In the genomic region with DNA sequence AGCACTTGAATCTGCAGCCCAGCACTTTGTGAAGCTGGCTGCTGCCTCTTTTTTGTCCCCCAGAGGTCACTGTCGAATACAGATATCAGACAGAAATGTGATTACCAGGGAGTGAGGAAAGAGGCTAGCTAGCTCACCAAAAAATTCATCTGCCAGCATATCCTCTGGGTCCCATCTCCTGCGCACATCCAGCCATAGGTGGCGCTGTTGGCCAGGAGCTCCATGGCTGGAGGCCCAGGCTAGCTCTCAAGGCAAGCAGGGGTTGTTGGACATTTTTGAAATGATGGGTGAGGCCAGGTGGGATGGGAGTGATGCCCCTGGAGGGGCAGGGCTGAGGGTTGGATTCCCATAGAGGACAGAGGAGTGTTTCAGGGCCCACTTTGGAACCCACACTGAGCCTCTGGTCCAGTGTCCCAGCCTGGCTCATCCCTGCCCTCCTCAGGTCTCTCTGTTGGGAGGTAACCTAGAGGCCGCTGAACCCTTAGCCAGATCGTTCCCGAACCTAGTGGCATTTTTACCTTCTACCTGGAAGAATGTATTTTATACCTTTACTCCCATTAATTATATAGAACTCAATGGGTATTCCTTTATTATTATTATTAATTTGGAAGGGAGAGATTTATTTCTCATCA, we compare ENCODE assay signal across 9 cellular contexts. TPM values are rescaled to one million over a fixed set of nuclear protein-coding genes. Genes with fewer than 3 reads are reported as not detected.
A peak's percentile ranks its signal among the peaks of the same experiment; 100 is the strongest.
DNase-seq lines count a peak whose midpoint lies in the region; FAIRE-seq and TF ChIP-seq lines count a peak whose summit lies in the region.
"Had no signal": no experiment of that assay in that cellular context is flagged by ENCODE, and none has a peak within 500 bp of the region (broad histone marks: within the 10 kb centered on the region; RNA-seq: fewer than 3 reads in every experiment).

No MANE protein-coding gene starts in this region.

- POLR2A ChIA-PET in RWPE1 (lab: Yijun Ruan, JAX; ENCODE audit: low non-redundant PET): no interaction called here

- H3K9me3 Mint-ChIP-seq in activated T-helper 2 cell treated with anti-CD3 and anti-CD28 coated beads, Interferon-gamma antibody, Interleukin-2, Interleukin-4, amounts not matched to agents 10 μg/mL and 5 μg/mL and 100 μg/mL, durations not matched to agents 14 hours and 24 hours and 36 hours: no peaks in the 10 kb centered on the region
- H3K9me3 Mint-ChIP-seq in type B pancreatic cell: no peaks in the 10 kb centered on the region
- H3K9me3 Mint-ChIP-seq: stimulated activated naive CD8-positive, alpha-beta T cell treated with anti-CD3 and anti-CD28 coated beads, Interleukin-15, Interleukin-2, amounts not matched to agents 100 ng/mL and 50 ng/mL, for 24 hours had no signal

- FAIRE-seq in GM12891 (lab: Jason Lieb, UNC): peak; percentile 97

- TF ChIP-seq CTCF in RWPE1 (conservative IDR thresholded peaks at IDR 0.05; ENCODE audit: low read depth) (peak; percentile 73), type B pancreatic cell (conservative IDR thresholded peaks at IDR 0.05) (peak; percentile 97)

- no peak overlapping the region for H3K27ac ChIP-seq in RWPE1

- peaks cover 7% of the 10 kb centered on the region for H3K36me3 Mint-ChIP-seq in activated T-helper 2 cell treated with anti-CD3 and anti-CD28 coated beads, Interferon-gamma antibody, Interleukin-2, Interleukin-4, amounts not matched to agents 10 μg/mL and 5 μg/mL and 100 μg/mL, durations not matched to agents 14 hours and 24 hours and 36 hours (ENCODE audit: low read depth)
- H3K36me3 Mint-ChIP-seq in type B pancreatic cell: peaks cover 4% of the 10 kb centered on the region

- TF ChIP-seq POLR2A in GM12891 (IDR thresholded peaks at IDR 0.05; ENCODE audit: low read depth, low read length): no peak

- intact Hi-C loops in activated T-helper 2 cell treated with anti-CD3 and anti-CD28 coated beads, Interferon-gamma antibody, Interleukin-2, Interleukin-4, amounts not matched to agents 10 μg/mL and 5 μg/mL and 100 μg/mL, durations not matched to agents 14 hours and 24 hours and 36 hours (cut with micrococcal nuclease): loop anchor here (1.0 to 10.0 kb wide), 2 partner anchors 102 to 177 kb away; no protein-coding TSS in a partner anchor

- no peaks in the 10 kb centered on the region for H3K27me3 Mint-ChIP-seq in activated T-helper 2 cell treated with anti-CD3 and anti-CD28 coated beads, Interferon-gamma antibody, Interleukin-2, Interleukin-4, amounts not matched to agents 10 μg/mL and 5 μg/mL and 100 μg/mL, durations not matched to agents 14 hours and 24 hours and 36 hours (ENCODE audit: low read depth)
- H3K27me3 Mint-ChIP-seq in type B pancreatic cell: no peaks in the 10 kb centered on the region
- H3K27me3 Mint-ChIP-seq: stimulated activated naive CD8-positive, alpha-beta T cell treated with anti-CD3 and anti-CD28 coated beads, Interleukin-15, Interleukin-2, amounts not matched to agents 100 ng/mL and 50 ng/mL, for 24 hours had no signal

- CTCF ChIA-PET in RWPE1 (lab: Yijun Ruan, JAX): interaction anchor here (0.5 to 2.9 kb wide), 13 partner anchors 10 to 389 kb away, joined by 3 to 18 read pairs (median 4); a partner anchor contains a TSS

- no peaks in the 10 kb centered on the region for H3K4me1 Mint-ChIP-seq in activated T-helper 2 cell treated with anti-CD3 and anti-CD28 coated beads, Interferon-gamma antibody, Interleukin-2, Interleukin-4, amounts not matched to agents 10 μg/mL and 5 μg/mL and 100 μg/mL, durations not matched to agents 14 hours and 24 hours and 36 hours (ENCODE audit: low read depth)
- no peaks in the 10 kb centered on the region for H3K4me1 Mint-ChIP-seq in type B pancreatic cell (ENCODE audit: unreplicated experiment)

- no peak overlapping the region for H3K27ac Mint-ChIP-seq in activated T-helper 2 cell treated with anti-CD3 and anti-CD28 coated beads, Interferon-gamma antibody, Interleukin-2, Interleukin-4, amounts not matched to agents 10 μg/mL and 5 μg/mL and 100 μg/mL, durations not matched to agents 14 hours and 24 hours and 36 hours
- H3K27ac Mint-ChIP-seq in type B pancreatic cell: no peak overlapping the region
- H3K27ac Mint-ChIP-seq: stimulated activated naive CD8-positive, alpha-beta T cell treated with anti-CD3 and anti-CD28 coated beads, Interleukin-15, Interleukin-2, amounts not matched to agents 100 ng/mL and 50 ng/mL, for 24 hours had no signal

- H3K4me3 Mint-ChIP-seq in activated T-helper 2 cell treated with anti-CD3 and anti-CD28 coated beads, Interferon-gamma antibody, Interleukin-2, Interleukin-4, amounts not matched to agents 10 μg/mL and 5 μg/mL and 100 μg/mL, durations not matched to agents 14 hours and 24 hours and 36 hours (ENCODE audit: low read depth): no peak overlapping the region
- no peak overlapping the region for H3K4me3 Mint-ChIP-seq in type B pancreatic cell
- H3K4me3 Mint-ChIP-seq: stimulated activated naive CD8-positive, alpha-beta T cell treated with anti-CD3 and anti-CD28 coated beads, Interleukin-15, Interleukin-2, amounts not matched to agents 100 ng/mL and 50 ng/mL, for 24 hours had no signal

- peak; percentile 68 for DNase-seq in A172 (ENCODE audit: low spot score)
- DNase-seq in GM12891 (ENCODE audit: insufficient read length, low spot score): peak; percentile 77
- DNase-seq in KG1 (lab: John Stamatoyannopoulos, UW): peak; percentile 3
- peak; percentile 77 for DNase-seq in RWPE1 (ENCODE audit: low spot score)
- peak; percentile 62 for DNase-seq in activated T-helper 2 cell treated with anti-CD3 and anti-CD28 coated beads, Interferon-gamma antibody, Interleukin-2, Interleukin-4, amounts not matched to agents 10 μg/mL and 5 μg/mL and 100 μg/mL, durations not matched to agents 14 hours and 24 hours and 36 hours (ENCODE audit: low spot score)
- peak; percentile 43 for DNase-seq in fibroblast of the conjunctiva (ENCODE audit: low read depth)
- peak; percentile 23 for DNase-seq in non-pigmented ciliary epithelial cell (ENCODE audit: low read depth)
- peak; percentile 82 for DNase-seq in type B pancreatic cell (ENCODE audit: extremely low spot score, unreplicated experiment)

TF ChIP-seq in GM12891, 5 proteins besides CTCF, POLR2A, EP300 and RAD21:
- TF ChIP-seq POLR2AphosphoS5 (IDR thresholded peaks at IDR 0.05; ENCODE audit: low read depth, low read length) (no peak), SPI1 (IDR thresholded peaks at IDR 0.05; ENCODE audit: low read depth, low read length) (no peak), TAF1 (IDR thresholded peaks at IDR 0.05; ENCODE audit: low read depth, low read length) (no peak), PAX5 (IDR thresholded peaks at IDR 0.05; ENCODE audit: insufficient read depth, low read length, severe bottlenecking) (no peak), POU2F2 (IDR thresholded peaks at IDR 0.05; ENCODE audit: low read depth, low read length) (no peak)
TF ChIP-seq in GM12891: peak in this region for 0.

RNA-seq across cellular contexts. Expression of a gene that starts 14.8 kb away (rescaled TPM):
- 83.0 and 92.8 TPM in 2 replicates for total RNA-seq in A172 (2014; rRNA removed; shearing (Covaris generic))
- polyA plus RNA-seq in GM12891 (2012; ENCODE audit: low read depth, missing spikeins): 34.5 TPM
- total RNA-seq in activated T-helper 2 cell treated with anti-CD3 and anti-CD28 coated beads, Interferon-gamma antibody, Interleukin-2, Interleukin-4, amounts not matched to agents 10 μg/mL and 5 μg/mL and 100 μg/mL, durations not matched to agents 14 hours and 24 hours and 36 hours: 7.2 and 7.8 TPM in 2 replicates
- 32.3 and 37.3 TPM in 2 replicates for total RNA-seq in type B pancreatic cell (ENCODE audit: low replicate concordance)

RNA-seq across cellular contexts. Expression of a gene that starts 14.8 kb away (rescaled TPM):
- 11.6 and 18.4 TPM in 2 replicates for total RNA-seq in A172 (2014; rRNA removed; shearing (Covaris generic))
- 16.4 TPM for polyA plus RNA-seq in GM12891 (2012; ENCODE audit: low read depth, missing spikeins)
- 32.4 and 33.4 TPM in 2 replicates for total RNA-seq in activated T-helper 2 cell treated with anti-CD3 and anti-CD28 coated beads, Interferon-gamma antibody, Interleukin-2, Interleukin-4, amounts not matched to agents 10 μg/mL and 5 μg/mL and 100 μg/mL, durations not matched to agents 14 hours and 24 hours and 36 hours
- 39.3 and 39.8 TPM in 2 replicates for total RNA-seq in type B pancreatic cell (ENCODE audit: low replicate concordance)

Comparison
In these comparisons a context has a peak if more than half of its experiments do, and no peak if none do; other contexts are left out.
1. DNase-seq: peak in every context shown above with its lines; median percentile 82 in type B pancreatic cell; 77 in GM12891; 77 in RWPE1; 68 in A172; 62 in activated T-helper 2 cell treated with anti-CD3 and anti-CD28 coated beads, Interferon-gamma antibody, Interleukin-2, Interleukin-4, amounts not matched to agents 10 μg/mL and 5 μg/mL and 100 μg/mL, durations not matched to agents 14 hours and 24 hours and 36 hours; 43 in fibroblast of the conjunctiva; 23 in non-pigmented ciliary epithelial cell; 3 in KG1.